In the genomic region with DNA sequence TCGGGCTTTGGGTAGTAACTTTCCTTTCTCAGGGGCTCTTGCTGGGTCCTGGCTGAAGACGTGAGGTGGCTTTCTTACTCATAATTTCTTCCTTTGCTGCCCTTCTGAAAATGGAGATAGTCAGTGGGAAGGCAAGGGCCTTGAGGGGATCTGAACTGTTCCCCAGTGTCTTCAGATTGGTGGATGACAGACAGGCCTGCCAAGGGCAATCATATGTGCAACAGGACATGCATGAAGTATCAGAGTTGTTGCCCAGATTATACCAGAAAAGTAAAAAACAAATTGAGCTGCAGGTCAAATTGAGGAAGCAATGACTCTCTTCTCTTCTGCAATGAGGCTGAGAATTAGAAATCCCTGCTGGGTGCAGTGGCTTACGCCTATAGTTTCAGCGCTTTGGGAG, we compare ENCODE assay signal across 33 cellular contexts.
"Had no signal": no experiment of that assay in that cellular context is flagged by ENCODE, and none has a peak within 500 bp of the region (broad histone marks: within the 10 kb centered on the region; RNA-seq: fewer than 3 reads in every experiment).

No MANE protein-coding gene starts in this region.

- H3K36me3 ChIP-seq: adrenal gland, brain microvascular endothelial cell, breast epithelium had no signal

- H3K4me1 Mint-ChIP-seq: activated naive CD8-positive, alpha-beta T cell treated with anti-CD3 and anti-CD28 coated beads for 36 hours; activated T-helper 17 cell treated with anti-CD3 and anti-CD28 coated beads, Interleukin-2, amount 50 U/mL, for 72 hours had no signal

- H3K27me3 ChIP-seq: adrenal gland, body of pancreas, brain microvascular endothelial cell, breast epithelium had no signal

- ATAC-seq: activated CD8-positive, alpha-beta T cell treated with anti-CD3 and anti-CD28 coated beads for 36 hours; activated naive CD4-positive, alpha-beta T cell treated with anti-CD3 and anti-CD28 coated beads, Interleukin-2, amount 50 U/mL, for 72 hours; activated T-cell treated with anti-CD3 and anti-CD28 coated beads, Interleukin-2, amount 50 U/mL, for 4 hours; activated T-cell treated with anti-CD3 and anti-CD28 coated beads, Interleukin-2, amount 50 U/mL, for 72 hours; activated T-helper 17 cell treated with anti-CD3 and anti-CD28 coated beads, Interleukin-2, amount 50 U/mL, for 72 hours; body of pancreas had no signal

- H3K4me3 ChIP-seq: adrenal gland, body of pancreas, breast epithelium had no signal

- H3K4me1 ChIP-seq: adrenal gland, body of pancreas, breast epithelium had no signal

- H3K36me3 Mint-ChIP-seq: activated CD4-positive, alpha-beta memory T cell treated with anti-CD3 and anti-CD28 coated beads for 36 hours; activated naive CD4-positive, alpha-beta T cell treated with anti-CD3 and anti-CD28 coated beads, Interleukin-2, amount 50 U/mL, for 72 hours; activated naive CD8-positive, alpha-beta T cell treated with anti-CD3 and anti-CD28 coated beads for 36 hours had no signal

- H3K9me3 Mint-ChIP-seq: activated B cell treated with CpG ODN at 0.5 μM for 24 hours; activated CD4-positive, alpha-beta memory T cell treated with anti-CD3 and anti-CD28 coated beads for 36 hours; activated CD8-positive, alpha-beta T cell treated with anti-CD3 and anti-CD28 coated beads for 36 hours; activated naive CD4-positive, alpha-beta T cell treated with anti-CD3 and anti-CD28 coated beads, Interleukin-2, amount 50 U/mL, for 72 hours; activated naive CD8-positive, alpha-beta T cell treated with anti-CD3 and anti-CD28 coated beads for 36 hours; activated T-cell treated with anti-CD3 and anti-CD28 coated beads, Interleukin-2, amount 50 U/mL, for 4 hours; activated T-cell treated with anti-CD3 and anti-CD28 coated beads, Interleukin-2, amount 50 U/mL, for 72 hours; activated T-helper 1 cell treated with anti-CD3 and anti-CD28 coated beads, Interleukin-12 subunit alpha, Interleukin-12 subunit beta, Interleukin-2, Interleukin-4 antibody, amounts not matched to agents 30 ng/mL and 10 ng/mL and 1 ng/mL, durations not matched to agents 14 hours and 24 hours and 36 hours; activated T-helper 17 cell treated with anti-CD3 and anti-CD28 coated beads, Interleukin-2, amount 50 U/mL, for 72 hours; T-helper 1 cell treated with Interleukin-12 subunit alpha and Interleukin-12 subunit beta and Interleukin-4 antibody, amounts not matched to agents 30 μg/mL and 1 μg/mL, for 36 hours; T-helper 2 cell treated with Interferon-gamma antibody and Interleukin-4, amounts not matched to agents 5 μg/mL and 100 μg/mL, for 36 hours had no signal

- H3K4me3 Mint-ChIP-seq: activated B cell treated with CpG ODN at 0.5 μM for 24 hours; activated CD4-positive, alpha-beta memory T cell treated with anti-CD3 and anti-CD28 coated beads for 36 hours; activated CD8-positive, alpha-beta T cell treated with anti-CD3 and anti-CD28 coated beads for 36 hours; activated naive CD4-positive, alpha-beta T cell treated with anti-CD3 and anti-CD28 coated beads for 36 hours; activated naive CD8-positive, alpha-beta T cell treated with anti-CD3 and anti-CD28 coated beads for 36 hours; activated T-cell treated with anti-CD3 and anti-CD28 coated beads, Interleukin-2, amount 50 U/mL, for 4 hours; activated T-cell treated with anti-CD3 and anti-CD28 coated beads, Interleukin-2, amount 50 U/mL, for 72 hours; activated T-helper 1 cell treated with anti-CD3 and anti-CD28 coated beads, Interleukin-12 subunit alpha, Interleukin-12 subunit beta, Interleukin-2, Interleukin-4 antibody, amounts not matched to agents 30 ng/mL and 10 ng/mL and 1 ng/mL, durations not matched to agents 14 hours and 24 hours and 36 hours; activated T-helper 17 cell treated with anti-CD3 and anti-CD28 coated beads, Interleukin-2, amount 50 U/mL, for 72 hours; T-helper 1 cell treated with Interleukin-12 subunit alpha and Interleukin-12 subunit beta and Interleukin-4 antibody, amounts not matched to agents 30 μg/mL and 1 μg/mL, for 36 hours; T-helper 2 cell treated with Interferon-gamma antibody and Interleukin-4, amounts not matched to agents 5 μg/mL and 100 μg/mL, for 36 hours had no signal

- H3K9me3 ChIP-seq: adrenal gland, body of pancreas, breast epithelium had no signal

- DNase-seq: activated B cell treated with CpG ODN at 0.5 μM for 24 hours; activated CD4-positive, alpha-beta memory T cell treated with anti-CD3 and anti-CD28 coated beads for 36 hours; activated CD4-positive, alpha-beta T cell treated with anti-CD3 and anti-CD28 coated beads for 4 hours; activated CD4-positive, alpha-beta T cell treated with anti-CD3 and anti-CD28 coated beads, Interleukin-2, amount 50 U/mL, for 1 hour; activated CD4-positive, alpha-beta T cell treated with anti-CD3 and anti-CD28 coated beads, Interleukin-2, amount 50 U/mL, for 4 hours; activated CD4-positive, CD25-positive, alpha-beta regulatory T cell treated with anti-CD3 and anti-CD28 coated beads, Interleukin-2, amount 50 U/mL, for 72 hours; activated CD8-positive, alpha-beta memory T cell treated with anti-CD3 and anti-CD28 coated beads, Interleukin-2, amount 50 U/mL, for 4 hours; activated CD8-positive, alpha-beta T cell treated with anti-CD3 and anti-CD28 coated beads for 36 hours; activated effector memory CD4-positive, alpha-beta T cell treated with anti-CD3 and anti-CD28 coated beads, Interleukin-2, amount 50 U/mL, for 16 hours; activated gamma-delta T cell treated with Interleukin-2 at 50 U/mL for 16 hours; activated naive CD4-positive, alpha-beta T cell; activated naive CD4-positive, alpha-beta T cell treated with anti-CD3 and anti-CD28 coated beads for 36 hours; activated naive CD4-positive, alpha-beta T cell treated with anti-CD3 and anti-CD28 coated beads, Interleukin-2, amount 50 U/mL, for 16 hours; activated naive CD8-positive, alpha-beta T cell treated with anti-CD3 and anti-CD28 coated beads for 36 hours; activated T-cell treated with anti-CD3 and anti-CD28 coated beads for 4 hours; activated T-cell treated with anti-CD3 and anti-CD28 coated beads, Interleukin-2, amount 50 U/mL, for 1 hour; activated T-cell treated with anti-CD3 and anti-CD28 coated beads, Interleukin-2, amount 50 U/mL, for 4 hours; activated T-cell treated with anti-CD3 and anti-CD28 coated beads, Interleukin-2, amount 50 U/mL, for 72 hours; adrenal gland; amniotic stem cell; aorta; body of pancreas; brain microvascular endothelial cell; central memory CD4-positive, alpha-beta T cell; T-helper 2 cell; T-helper 9 cell had no signal

- H3K27ac Mint-ChIP-seq: activated B cell treated with CpG ODN at 0.5 μM for 24 hours; activated CD4-positive, alpha-beta memory T cell treated with anti-CD3 and anti-CD28 coated beads for 36 hours; activated CD8-positive, alpha-beta T cell treated with anti-CD3 and anti-CD28 coated beads for 36 hours; activated naive CD4-positive, alpha-beta T cell treated with anti-CD3 and anti-CD28 coated beads for 36 hours; activated naive CD4-positive, alpha-beta T cell treated with anti-CD3 and anti-CD28 coated beads, Interleukin-2, amount 50 U/mL, for 72 hours; activated naive CD8-positive, alpha-beta T cell treated with anti-CD3 and anti-CD28 coated beads for 36 hours; activated T-cell treated with anti-CD3 and anti-CD28 coated beads, Interleukin-2, amount 50 U/mL, for 72 hours; activated T-helper 1 cell treated with anti-CD3 and anti-CD28 coated beads, Interleukin-12 subunit alpha, Interleukin-12 subunit beta, Interleukin-2, Interleukin-4 antibody, amounts not matched to agents 30 ng/mL and 10 ng/mL and 1 ng/mL, durations not matched to agents 14 hours and 24 hours and 36 hours; activated T-helper 17 cell treated with anti-CD3 and anti-CD28 coated beads, Interleukin-2, amount 50 U/mL, for 72 hours; T-helper 1 cell treated with Interleukin-12 subunit alpha and Interleukin-12 subunit beta and Interleukin-4 antibody, amounts not matched to agents 30 μg/mL and 1 μg/mL, for 36 hours; T-helper 2 cell treated with Interferon-gamma antibody and Interleukin-4, amounts not matched to agents 5 μg/mL and 100 μg/mL, for 36 hours had no signal

- H3K27ac ChIP-seq: adrenal gland, body of pancreas, brain microvascular endothelial cell, breast epithelium, VCaP had no signal
